In genomic region chr7:101238226-101239182, GRCh38 we compare ENCODE assay signal across 1 cellular context.
TF ChIP-seq lines count a peak whose summit lies in the region.

No MANE protein-coding gene starts in this region.

TF ChIP-seq in HepG2, 621 proteins besides CTCF, POLR2A, EP300 and RAD21:
- TF ChIP-seq, protein P1, sequence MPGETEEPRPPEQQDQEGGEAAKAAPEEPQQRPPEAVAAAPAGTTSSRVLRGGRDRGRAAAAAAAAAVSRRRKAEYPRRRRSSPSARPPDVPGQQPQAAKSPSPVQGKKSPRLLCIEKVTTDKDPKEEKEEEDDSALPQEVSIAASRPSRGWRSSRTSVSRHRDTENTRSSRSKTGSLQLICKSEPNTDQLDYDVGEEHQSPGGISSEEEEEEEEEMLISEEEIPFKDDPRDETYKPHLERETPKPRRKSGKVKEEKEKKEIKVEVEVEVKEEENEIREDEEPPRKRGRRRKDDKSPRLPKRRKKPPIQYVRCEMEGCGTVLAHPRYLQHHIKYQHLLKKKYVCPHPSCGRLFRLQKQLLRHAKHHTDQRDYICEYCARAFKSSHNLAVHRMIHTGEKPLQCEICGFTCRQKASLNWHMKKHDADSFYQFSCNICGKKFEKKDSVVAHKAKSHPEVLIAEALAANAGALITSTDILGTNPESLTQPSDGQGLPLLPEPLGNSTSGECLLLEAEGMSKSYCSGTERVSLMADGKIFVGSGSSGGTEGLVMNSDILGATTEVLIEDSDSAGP (CRISPR knock-in tag; IDR thresholded peaks at IDR 0.05; ENCODE audit: borderline replicate concordance): 0 out of 2 replicates have a peak, but pooled peaks have one; percentile 13
- TF ChIP-seq RBFOX2 (IDR thresholded peaks at IDR 0.05; ENCODE audit: low read depth, low read length) (peak; percentile 51; the same call in 1 of the 2 replicates), HNRNPLL (IDR thresholded peaks at IDR 0.05; ENCODE audit: low read depth, low read length, poor library complexity, severe bottlenecking) (no peak), AGO2 (optimal IDR thresholded peaks at IDR 0.05; ENCODE audit: low read depth, low read length) (peak; percentile 74), ZNF317 (CRISPR knock-in tag; IDR thresholded peaks at IDR 0.05) (no peak), ZNF460 (CRISPR knock-in tag; IDR thresholded peaks at IDR 0.05; ENCODE audit: borderline replicate concordance) (no peak), MLXIP (CRISPR knock-in tag; IDR thresholded peaks at IDR 0.05; ENCODE audit: borderline replicate concordance) (no peak), ZNF383 (CRISPR knock-in tag; IDR thresholded peaks at IDR 0.05; ENCODE audit: borderline replicate concordance) (no peak)
